ENCODE assay signal across 39 cellular contexts in the genomic region with DNA sequence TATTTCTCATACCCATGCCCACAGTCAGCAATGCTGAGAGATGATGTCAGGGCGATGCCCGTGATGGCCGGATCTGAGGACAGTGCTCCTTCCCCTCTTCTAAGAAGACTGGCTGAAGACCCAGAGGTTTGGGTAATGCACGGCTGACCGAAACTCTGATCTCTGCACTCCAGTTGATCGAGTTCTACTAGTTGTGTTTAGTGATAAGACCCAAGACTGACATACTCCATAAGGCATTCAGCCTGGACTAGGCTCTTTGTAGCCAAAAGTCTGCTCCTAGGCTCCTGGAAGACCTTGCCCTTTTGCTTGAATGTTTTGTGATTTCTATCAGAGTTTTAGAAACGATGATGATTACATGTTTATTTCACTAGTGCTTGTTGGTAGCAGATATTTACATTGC.
"Had no signal": no experiment of that assay in that cellular context is flagged by ENCODE, and none has a peak within 500 bp of the region (broad histone marks: within the 10 kb centered on the region; RNA-seq: fewer than 3 reads in every experiment).

No MANE protein-coding gene starts in this region.

- H3K9me3 ChIP-seq: adrenal gland, body of pancreas, breast epithelium had no signal

- FAIRE-seq: astrocyte, TTC549 had no signal

- H3K27me3 ChIP-seq: adrenal gland, body of pancreas, brain microvascular endothelial cell, breast epithelium, cardiac muscle cell had no signal

- H3K4me1 Mint-ChIP-seq: activated B cell treated with CpG ODN at 0.5 μM for 24 hours; activated CD4-positive, alpha-beta T cell treated with anti-CD3 and anti-CD28 coated beads, Interleukin-2, amount 10 ng/mL, durations not matched to agents 24 days and 14 days; activated naive CD8-positive, alpha-beta T cell treated with anti-CD3 and anti-CD28 coated beads for 36 hours; activated T-helper 17 cell treated with anti-CD3 and anti-CD28 coated beads, Interleukin-2, amount 50 U/mL, for 72 hours; central memory CD8-positive, alpha-beta T cell had no signal

- H3K27ac Mint-ChIP-seq: activated B cell treated with CpG ODN at 0.5 μM for 24 hours; activated CD4-positive, alpha-beta memory T cell treated with anti-CD3 and anti-CD28 coated beads for 36 hours; activated CD4-positive, alpha-beta T cell treated with anti-CD3 and anti-CD28 coated beads, Interleukin-2, amount 10 ng/mL, durations not matched to agents 24 days and 14 days; activated CD8-positive, alpha-beta T cell treated with anti-CD3 and anti-CD28 coated beads for 36 hours; activated naive CD4-positive, alpha-beta T cell treated with anti-CD3 and anti-CD28 coated beads for 36 hours; activated naive CD4-positive, alpha-beta T cell treated with anti-CD3 and anti-CD28 coated beads, Interleukin-2, amount 50 U/mL, for 72 hours; activated naive CD8-positive, alpha-beta T cell treated with anti-CD3 and anti-CD28 coated beads for 36 hours; activated T-cell treated with anti-CD3 and anti-CD28 coated beads, Interleukin-2, amount 50 U/mL, for 72 hours; activated T-helper 1 cell treated with anti-CD3 and anti-CD28 coated beads, Interleukin-12 subunit alpha, Interleukin-12 subunit beta, Interleukin-2, Interleukin-4 antibody, amounts not matched to agents 30 ng/mL and 10 ng/mL and 1 ng/mL, durations not matched to agents 14 hours and 24 hours and 36 hours; activated T-helper 17 cell treated with anti-CD3 and anti-CD28 coated beads, Interleukin-2, amount 50 U/mL, for 72 hours; T-helper 1 cell treated with Interleukin-12 subunit alpha and Interleukin-12 subunit beta and Interleukin-4 antibody, amounts not matched to agents 30 μg/mL and 1 μg/mL, for 36 hours; T-helper 2 cell treated with Interferon-gamma antibody and Interleukin-4, amounts not matched to agents 5 μg/mL and 100 μg/mL, for 36 hours had no signal

- H3K9me3 Mint-ChIP-seq: activated B cell treated with CpG ODN at 0.5 μM for 24 hours; activated CD4-positive, alpha-beta memory T cell treated with anti-CD3 and anti-CD28 coated beads for 36 hours; activated CD4-positive, alpha-beta T cell treated with anti-CD3 and anti-CD28 coated beads, Interleukin-2, amount 10 ng/mL, durations not matched to agents 24 days and 14 days; activated CD8-positive, alpha-beta T cell treated with anti-CD3 and anti-CD28 coated beads for 36 hours; activated naive CD8-positive, alpha-beta T cell treated with anti-CD3 and anti-CD28 coated beads for 36 hours; activated T-cell treated with anti-CD3 and anti-CD28 coated beads, Interleukin-2, amount 50 U/mL, for 4 hours; activated T-helper 1 cell treated with anti-CD3 and anti-CD28 coated beads, Interleukin-12 subunit alpha, Interleukin-12 subunit beta, Interleukin-2, Interleukin-4 antibody, amounts not matched to agents 30 ng/mL and 10 ng/mL and 1 ng/mL, durations not matched to agents 14 hours and 24 hours and 36 hours; activated T-helper 17 cell treated with anti-CD3 and anti-CD28 coated beads, Interleukin-2, amount 50 U/mL, for 72 hours; central memory CD8-positive, alpha-beta T cell; T-helper 1 cell treated with Interleukin-12 subunit alpha and Interleukin-12 subunit beta and Interleukin-4 antibody, amounts not matched to agents 30 μg/mL and 1 μg/mL, for 36 hours; T-helper 2 cell treated with Interferon-gamma antibody and Interleukin-4, amounts not matched to agents 5 μg/mL and 100 μg/mL, for 36 hours had no signal

- H3K36me3 Mint-ChIP-seq: activated CD4-positive, alpha-beta memory T cell treated with anti-CD3 and anti-CD28 coated beads for 36 hours; activated naive CD4-positive, alpha-beta T cell treated with anti-CD3 and anti-CD28 coated beads, Interleukin-2, amount 50 U/mL, for 72 hours; activated naive CD8-positive, alpha-beta T cell treated with anti-CD3 and anti-CD28 coated beads for 36 hours had no signal

- DNase-seq: activated B cell treated with CpG ODN at 0.5 μM for 24 hours; activated CD4-positive, alpha-beta memory T cell treated with anti-CD3 and anti-CD28 coated beads for 36 hours; activated CD4-positive, alpha-beta T cell treated with anti-CD3 and anti-CD28 coated beads for 4 hours; activated CD4-positive, alpha-beta T cell treated with anti-CD3 and anti-CD28 coated beads, Interleukin-2, amount 10 ng/mL, durations not matched to agents 24 days and 14 days; activated CD4-positive, alpha-beta T cell treated with anti-CD3 and anti-CD28 coated beads, Interleukin-2, amount 50 U/mL, for 1 hour; activated CD4-positive, alpha-beta T cell treated with anti-CD3 and anti-CD28 coated beads, Interleukin-2, amount 50 U/mL, for 4 hours; activated CD4-positive, CD25-positive, alpha-beta regulatory T cell treated with anti-CD3 and anti-CD28 coated beads, Interleukin-2, amount 50 U/mL, for 72 hours; activated CD8-positive, alpha-beta memory T cell treated with anti-CD3 and anti-CD28 coated beads, Interleukin-2, amount 50 U/mL, for 4 hours; activated CD8-positive, alpha-beta T cell treated with anti-CD3 and anti-CD28 coated beads for 36 hours; activated effector memory CD4-positive, alpha-beta T cell treated with anti-CD3 and anti-CD28 coated beads, Interleukin-2, amount 50 U/mL, for 16 hours; activated gamma-delta T cell treated with Interleukin-2 at 50 U/mL for 16 hours; activated naive CD4-positive, alpha-beta T cell; activated naive CD4-positive, alpha-beta T cell treated with anti-CD3 and anti-CD28 coated beads for 36 hours; activated naive CD4-positive, alpha-beta T cell treated with anti-CD3 and anti-CD28 coated beads, Interleukin-2, amount 50 U/mL, for 16 hours; activated naive CD8-positive, alpha-beta T cell treated with anti-CD3 and anti-CD28 coated beads for 36 hours; activated T-cell treated with anti-CD3 and anti-CD28 coated beads for 4 hours; activated T-cell treated with anti-CD3 and anti-CD28 coated beads, Interleukin-2, amount 50 U/mL, for 1 hour; activated T-cell treated with anti-CD3 and anti-CD28 coated beads, Interleukin-2, amount 50 U/mL, for 4 hours; activated T-cell treated with anti-CD3 and anti-CD28 coated beads, Interleukin-2, amount 50 U/mL, for 72 hours; adrenal gland; amniotic stem cell; aorta; body of pancreas; brain microvascular endothelial cell; caudate nucleus; cerebellar nuclear complex; T-helper 2 cell; T-helper 9 cell had no signal

- ATAC-seq: activated CD8-positive, alpha-beta T cell treated with anti-CD3 and anti-CD28 coated beads for 36 hours; activated naive CD4-positive, alpha-beta T cell treated with anti-CD3 and anti-CD28 coated beads, Interleukin-2, amount 50 U/mL, for 72 hours; activated T-cell treated with anti-CD3 and anti-CD28 coated beads, Interleukin-2, amount 50 U/mL, for 4 hours; activated T-cell treated with anti-CD3 and anti-CD28 coated beads, Interleukin-2, amount 50 U/mL, for 72 hours; activated T-helper 17 cell treated with anti-CD3 and anti-CD28 coated beads, Interleukin-2, amount 50 U/mL, for 72 hours; body of pancreas had no signal

- H3K4me3 Mint-ChIP-seq: activated B cell treated with CpG ODN at 0.5 μM for 24 hours; activated CD4-positive, alpha-beta memory T cell treated with anti-CD3 and anti-CD28 coated beads for 36 hours; activated CD4-positive, alpha-beta T cell treated with anti-CD3 and anti-CD28 coated beads, Interleukin-2, amount 10 ng/mL, durations not matched to agents 24 days and 14 days; activated CD8-positive, alpha-beta T cell treated with anti-CD3 and anti-CD28 coated beads for 36 hours; activated naive CD4-positive, alpha-beta T cell treated with anti-CD3 and anti-CD28 coated beads for 36 hours; activated naive CD8-positive, alpha-beta T cell treated with anti-CD3 and anti-CD28 coated beads for 36 hours; activated T-cell treated with anti-CD3 and anti-CD28 coated beads, Interleukin-2, amount 50 U/mL, for 4 hours; activated T-cell treated with anti-CD3 and anti-CD28 coated beads, Interleukin-2, amount 50 U/mL, for 72 hours; activated T-helper 1 cell treated with anti-CD3 and anti-CD28 coated beads, Interleukin-12 subunit alpha, Interleukin-12 subunit beta, Interleukin-2, Interleukin-4 antibody, amounts not matched to agents 30 ng/mL and 10 ng/mL and 1 ng/mL, durations not matched to agents 14 hours and 24 hours and 36 hours; activated T-helper 17 cell treated with anti-CD3 and anti-CD28 coated beads, Interleukin-2, amount 50 U/mL, for 72 hours; central memory CD8-positive, alpha-beta T cell; T-helper 1 cell treated with Interleukin-12 subunit alpha and Interleukin-12 subunit beta and Interleukin-4 antibody, amounts not matched to agents 30 μg/mL and 1 μg/mL, for 36 hours; T-helper 2 cell treated with Interferon-gamma antibody and Interleukin-4, amounts not matched to agents 5 μg/mL and 100 μg/mL, for 36 hours had no signal

- H3K4me1 ChIP-seq: body of pancreas, breast epithelium had no signal

- H3K36me3 ChIP-seq: adrenal gland, brain microvascular endothelial cell, breast epithelium, cardiac muscle cell had no signal

- H3K4me3 ChIP-seq: adrenal gland, body of pancreas, breast epithelium, cardiac muscle cell had no signal

- H3K27ac ChIP-seq: body of pancreas, brain microvascular endothelial cell, breast epithelium, cardiac muscle cell, VCaP had no signal
